ENCODE assay signal across 30 cellular contexts in the genomic region with DNA sequence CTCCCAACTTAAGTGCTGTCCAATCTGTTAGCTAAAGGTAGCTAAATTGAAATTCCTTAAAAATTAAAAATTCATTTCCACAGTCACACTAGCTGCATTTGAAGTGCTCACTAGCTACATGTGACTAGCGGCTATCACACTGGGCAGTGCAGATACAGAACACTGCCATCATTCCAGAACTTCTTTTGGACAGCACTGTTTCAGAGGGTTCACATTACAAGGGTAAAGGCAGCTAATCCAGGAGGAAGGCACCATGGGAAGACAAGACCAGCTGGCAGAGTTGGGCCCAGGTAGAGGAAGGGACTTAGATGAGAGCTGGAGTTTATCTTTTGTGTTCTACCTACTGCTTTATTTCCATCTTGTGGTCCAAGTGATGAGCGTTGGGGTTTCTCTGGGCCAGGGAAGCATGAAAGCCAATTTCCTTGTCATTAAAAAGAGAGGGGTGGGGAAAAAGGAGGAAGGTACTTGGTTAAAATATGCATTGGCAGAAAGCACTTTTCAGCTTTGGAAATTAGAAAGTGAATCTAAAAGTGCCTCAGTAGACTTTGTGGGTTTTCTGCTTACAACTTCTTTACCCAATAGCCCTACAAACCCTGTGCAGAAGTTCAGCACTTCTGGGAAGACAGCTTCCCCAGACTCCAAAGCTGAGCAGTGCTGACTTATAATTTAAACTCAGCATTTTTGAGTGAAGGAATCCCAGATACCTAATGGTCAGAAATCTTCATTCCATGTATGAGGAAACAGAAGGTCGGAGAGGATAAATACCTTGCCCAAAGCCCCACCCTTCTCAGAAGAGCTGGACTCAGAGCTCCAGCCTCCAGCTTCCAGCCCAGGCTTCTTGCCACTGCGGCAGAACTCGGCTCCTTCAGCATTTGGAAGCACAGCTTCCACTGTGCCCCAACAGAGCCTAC.
"Had no signal": no experiment of that assay in that cellular context is flagged by ENCODE, and none has a peak within 500 bp of the region (broad histone marks: within the 10 kb centered on the region; RNA-seq: fewer than 3 reads in every experiment).

No MANE protein-coding gene starts in this region.

- H3K27me3 Mint-ChIP-seq: activated B cell treated with CpG ODN at 0.5 μM for 24 hours; activated naive CD4-positive, alpha-beta T cell treated with anti-CD3 and anti-CD28 coated beads, Interleukin-2, amount 50 U/mL, for 24 hours; progenitor cell of endocrine pancreas; stimulated activated naive CD8-positive, alpha-beta T cell treated with anti-CD3 and anti-CD28 coated beads, Interleukin-15, Interleukin-2, amounts not matched to agents 100 ng/mL and 50 ng/mL, for 24 hours; T-helper 17 cell; type B pancreatic cell had no signal

- H3K4me2 ChIP-seq: hepatocyte had no signal

- DNase-seq: activated B cell treated with CpG ODN at 0.5 μM for 24 hours; activated gamma-delta T cell; activated T-cell treated with anti-CD3 and anti-CD28 coated beads, Interleukin-2, amount 50 U/mL, for 1 hour; aorta; body of pancreas; cerebellar nuclear complex; colonic mucosa; dorsolateral prefrontal cortex; effector memory CD8-positive, alpha-beta T cell; erythroblast; islet precursor cell; left ventricle myocardium superior; naive B cell; nephron progenitor cell; ovary; right lobe of liver; stimulated activated CD4-positive, alpha-beta T cell treated with anti-CD3 and anti-CD28 coated beads, Interleukin-12 subunit alpha, Interleukin-12 subunit beta, amount 100 ng/mL, for 4 hours; stimulated activated CD4-positive, alpha-beta T cell treated with anti-CD3 and anti-CD28 coated beads, Interleukin-4, amount 100 ng/mL, for 1 hour; substantia nigra; T-helper 17 cell; uterus had no signal

- H3K27me3 ChIP-seq: body of pancreas, cardiac muscle cell, colonic mucosa, dorsolateral prefrontal cortex, gastroesophageal sphincter, hepatocyte, neutrophil, ovary, right lobe of liver, uterus had no signal

- H3K9me3 ChIP-seq: body of pancreas, colonic mucosa, gastroesophageal sphincter, neutrophil, ovary, right lobe of liver, uterus had no signal

- H3K9me3 Mint-ChIP-seq: activated B cell treated with CpG ODN at 0.5 μM for 24 hours; activated naive CD4-positive, alpha-beta T cell treated with anti-CD3 and anti-CD28 coated beads, Interleukin-2, amount 50 U/mL, for 24 hours; activated T-helper 1 cell treated with anti-CD3 and anti-CD28 coated beads, Interleukin-12 subunit alpha, Interleukin-12 subunit beta, Interleukin-2, Interleukin-4 antibody, amounts not matched to agents 30 ng/mL and 10 ng/mL and 1 ng/mL, durations not matched to agents 14 hours and 24 hours and 36 hours; effector memory CD8-positive, alpha-beta T cell; naive B cell; nephron progenitor cell; stimulated activated naive CD8-positive, alpha-beta T cell treated with anti-CD3 and anti-CD28 coated beads, Interleukin-15, Interleukin-2, amounts not matched to agents 100 ng/mL and 50 ng/mL, for 24 hours; type B pancreatic cell had no signal

- H3K36me3 ChIP-seq: cardiac muscle cell, colonic mucosa, neutrophil, ovary, uterus had no signal

- H3K4me3 ChIP-seq: body of pancreas, cardiac muscle cell, colonic mucosa, dorsolateral prefrontal cortex, gastroesophageal sphincter, hepatocyte, ovary, right lobe of liver, uterus had no signal

- H3K4me3 Mint-ChIP-seq: activated B cell treated with CpG ODN at 0.5 μM for 24 hours; activated naive CD4-positive, alpha-beta T cell treated with anti-CD3 and anti-CD28 coated beads, Interleukin-2, amount 50 U/mL, for 24 hours; activated T-helper 1 cell treated with anti-CD3 and anti-CD28 coated beads, Interleukin-12 subunit alpha, Interleukin-12 subunit beta, Interleukin-2, Interleukin-4 antibody, amounts not matched to agents 30 ng/mL and 10 ng/mL and 1 ng/mL, durations not matched to agents 14 hours and 24 hours and 36 hours; effector memory CD8-positive, alpha-beta T cell; naive B cell; nephron progenitor cell; stimulated activated naive CD8-positive, alpha-beta T cell treated with anti-CD3 and anti-CD28 coated beads, Interleukin-15, Interleukin-2, amounts not matched to agents 100 ng/mL and 50 ng/mL, for 24 hours; T-helper 17 cell; type B pancreatic cell had no signal

- H3K27ac ChIP-seq: body of pancreas, cardiac muscle cell, colonic mucosa, dorsolateral prefrontal cortex, gastroesophageal sphincter, hepatocyte, neutrophil, ovary, right lobe of liver, uterus had no signal

- H3K27ac Mint-ChIP-seq: activated B cell treated with CpG ODN at 0.5 μM for 24 hours; activated naive CD4-positive, alpha-beta T cell treated with anti-CD3 and anti-CD28 coated beads, Interleukin-2, amount 50 U/mL, for 24 hours; activated T-helper 1 cell treated with anti-CD3 and anti-CD28 coated beads, Interleukin-12 subunit alpha, Interleukin-12 subunit beta, Interleukin-2, Interleukin-4 antibody, amounts not matched to agents 30 ng/mL and 10 ng/mL and 1 ng/mL, durations not matched to agents 14 hours and 24 hours and 36 hours; effector memory CD8-positive, alpha-beta T cell; naive B cell; nephron progenitor cell; progenitor cell of endocrine pancreas; stimulated activated naive CD8-positive, alpha-beta T cell treated with anti-CD3 and anti-CD28 coated beads, Interleukin-15, Interleukin-2, amounts not matched to agents 100 ng/mL and 50 ng/mL, for 24 hours; T-helper 17 cell; type B pancreatic cell had no signal

- H3K4me1 ChIP-seq: body of pancreas, gastroesophageal sphincter, uterus had no signal

- H3K36me3 Mint-ChIP-seq: activated naive CD4-positive, alpha-beta T cell treated with anti-CD3 and anti-CD28 coated beads, Interleukin-2, amount 50 U/mL, for 24 hours; naive B cell had no signal
